Comparison of ENCODE assay signal across 1 cellular context in the genomic region with DNA sequence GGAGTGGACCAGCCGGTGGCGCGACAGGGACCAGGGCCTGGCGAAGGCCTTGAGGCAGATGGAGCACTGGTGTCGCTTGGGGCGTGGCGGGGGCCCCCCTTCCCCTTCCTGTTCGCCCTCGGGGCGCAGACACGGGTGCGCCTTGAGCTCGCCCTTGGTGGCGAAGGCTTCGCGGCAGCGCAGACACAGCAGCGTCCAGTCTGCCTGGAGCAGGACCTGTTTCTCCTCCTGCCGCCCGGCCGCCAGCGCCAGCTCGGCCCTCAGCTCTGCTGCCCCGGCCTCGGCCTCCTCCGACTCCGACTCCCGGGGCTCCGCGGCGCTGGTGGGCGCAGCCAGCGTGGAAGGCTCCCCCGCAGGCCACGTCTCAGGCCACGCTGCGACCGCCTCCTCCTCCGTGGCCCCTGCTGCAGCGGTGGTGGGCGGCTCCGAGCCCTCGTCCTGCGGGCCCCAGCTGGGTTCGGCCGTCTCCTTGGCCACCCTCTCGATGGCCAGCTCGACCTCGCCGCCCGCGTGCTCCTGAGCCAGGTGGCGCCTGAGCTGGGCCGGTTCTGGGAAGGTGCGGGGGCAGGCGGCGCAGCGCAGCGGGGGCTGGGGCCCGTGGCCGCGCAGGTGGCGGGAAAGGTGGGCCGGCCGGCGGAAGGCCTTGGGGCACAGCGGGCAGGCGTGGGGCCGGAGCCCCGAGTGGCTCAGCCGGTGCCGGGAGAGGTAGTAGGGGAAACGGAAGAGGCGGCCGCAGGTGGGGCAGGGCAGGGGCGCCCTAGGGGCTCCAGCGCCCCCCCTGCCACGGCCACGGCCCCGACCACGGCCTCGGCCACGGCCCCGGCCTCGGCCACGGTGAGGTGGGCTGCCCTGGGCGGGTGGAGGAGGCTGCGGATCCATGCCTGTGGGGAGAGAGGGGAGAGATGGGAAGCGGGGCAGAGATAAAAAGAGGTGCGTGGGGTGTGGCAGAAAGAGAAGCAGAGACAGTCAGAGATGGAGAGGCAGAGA.
TF ChIP-seq lines count a peak whose summit lies in the region.

No MANE protein-coding gene starts in this region.

TF ChIP-seq in GM23338, 12 proteins besides CTCF, POLR2A, EP300 and RAD21 (continued from another document):
- TF ChIP-seq ETS1 (IDR thresholded peaks at IDR 0.05) = no peak
- TF ChIP-seq NANOG (IDR thresholded peaks at IDR 0.05; ENCODE audit: borderline replicate concordance) = no peak
- TF ChIP-seq, protein P1, sequence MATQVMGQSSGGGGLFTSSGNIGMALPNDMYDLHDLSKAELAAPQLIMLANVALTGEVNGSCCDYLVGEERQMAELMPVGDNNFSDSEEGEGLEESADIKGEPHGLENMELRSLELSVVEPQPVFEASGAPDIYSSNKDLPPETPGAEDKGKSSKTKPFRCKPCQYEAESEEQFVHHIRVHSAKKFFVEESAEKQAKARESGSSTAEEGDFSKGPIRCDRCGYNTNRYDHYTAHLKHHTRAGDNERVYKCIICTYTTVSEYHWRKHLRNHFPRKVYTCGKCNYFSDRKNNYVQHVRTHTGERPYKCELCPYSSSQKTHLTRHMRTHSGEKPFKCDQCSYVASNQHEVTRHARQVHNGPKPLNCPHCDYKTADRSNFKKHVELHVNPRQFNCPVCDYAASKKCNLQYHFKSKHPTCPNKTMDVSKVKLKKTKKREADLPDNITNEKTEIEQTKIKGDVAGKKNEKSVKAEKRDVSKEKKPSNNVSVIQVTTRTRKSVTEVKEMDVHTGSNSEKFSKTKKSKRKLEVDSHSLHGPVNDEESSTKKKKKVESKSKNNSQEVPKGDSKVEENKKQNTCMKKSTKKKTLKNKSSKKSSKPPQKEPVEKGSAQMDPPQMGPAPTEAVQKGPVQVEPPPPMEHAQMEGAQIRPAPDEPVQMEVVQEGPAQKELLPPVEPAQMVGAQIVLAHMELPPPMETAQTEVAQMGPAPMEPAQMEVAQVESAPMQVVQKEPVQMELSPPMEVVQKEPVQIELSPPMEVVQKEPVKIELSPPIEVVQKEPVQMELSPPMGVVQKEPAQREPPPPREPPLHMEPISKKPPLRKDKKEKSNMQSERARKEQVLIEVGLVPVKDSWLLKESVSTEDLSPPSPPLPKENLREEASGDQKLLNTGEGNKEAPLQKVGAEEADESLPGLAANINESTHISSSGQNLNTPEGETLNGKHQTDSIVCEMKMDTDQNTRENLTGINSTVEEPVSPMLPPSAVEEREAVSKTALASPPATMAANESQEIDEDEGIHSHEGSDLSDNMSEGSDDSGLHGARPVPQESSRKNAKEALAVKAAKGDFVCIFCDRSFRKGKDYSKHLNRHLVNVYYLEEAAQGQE (IDR thresholded peaks at IDR 0.05; ENCODE audit: unreplicated experiment) = no peak
- no peak for TF ChIP-seq ZNF114 (CRISPR knock-in tag; IDR thresholded peaks at IDR 0.05)
- no peak for TF ChIP-seq EZH2phosphoT487 (IDR thresholded peaks at IDR 0.05; ENCODE audit: unreplicated experiment)
- TF ChIP-seq JUNB (IDR thresholded peaks at IDR 0.05; ENCODE audit: unreplicated experiment) = no peak
- TF ChIP-seq EZH2 (IDR thresholded peaks at IDR 0.05; ENCODE audit: low read depth, unreplicated experiment) = no peak
- no peak for TF ChIP-seq CREB1 (CRISPR knock-in tag; IDR thresholded peaks at IDR 0.05; ENCODE audit: low read depth)
- TF ChIP-seq ZNF331 (CRISPR knock-in tag; IDR thresholded peaks at IDR 0.05; ENCODE audit: low read depth) = no peak
- no peak for TF ChIP-seq ZNF462 (CRISPR knock-in tag; IDR thresholded peaks at IDR 0.05)
- no peak for TF ChIP-seq STAT1 (IDR thresholded peaks at IDR 0.05; ENCODE audit: unreplicated experiment)
